In the genomic region with DNA sequence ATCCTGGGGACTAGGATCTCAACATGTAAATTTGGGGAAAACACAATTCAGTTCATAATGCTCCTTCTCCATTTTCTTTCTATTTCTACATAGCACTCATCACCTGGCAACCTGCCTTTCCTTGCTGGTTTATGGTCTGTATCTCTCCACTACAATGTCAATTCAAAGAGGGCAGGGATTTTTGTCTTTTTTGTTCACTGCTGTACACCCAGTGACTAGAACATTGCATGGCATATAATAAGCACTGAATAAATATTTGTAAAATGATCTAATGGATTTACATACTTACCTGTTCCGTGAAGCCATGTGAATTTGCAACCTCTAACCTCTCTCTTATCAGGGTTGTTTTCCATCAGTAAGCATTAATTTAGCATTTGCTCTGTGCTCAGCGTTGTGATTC, we compare ENCODE assay signal across 22 cellular contexts. TPM values are rescaled to one million over a fixed set of nuclear protein-coding genes. Genes with fewer than 3 reads are reported as not detected.
"Had no signal": no experiment of that assay in that cellular context is flagged by ENCODE, and none has a peak within 500 bp of the region (broad histone marks: within the 10 kb centered on the region; RNA-seq: fewer than 3 reads in every experiment).

No MANE protein-coding gene starts in this region.

- H3K27ac ChIP-seq: epithelial cell of prostate, esophagus squamous epithelium, gastroesophageal sphincter, neutrophil, psoas muscle, sigmoid colon, skin epidermis, testis, tibial nerve, upper lobe of right lung, vagina had no signal

- ATAC-seq: effector memory CD8-positive, alpha-beta T cell; gastroesophageal sphincter; left cardiac atrium; naive thymus-derived CD8-positive, alpha-beta T cell; psoas muscle; stimulated activated naive B cell treated with anti-CD40 and anti-IgM and Interleukin-4, amounts not matched to agents 10 μg/mL and 1 μg/mL and 100 μg/mL, for 72 hours; stimulated activated naive CD8-positive, alpha-beta T cell treated with anti-CD3 and anti-CD28 coated beads, Interleukin-15, amount 100 ng/mL, for 72 hours; upper lobe of right lung had no signal

- H3K36me3 ChIP-seq: neutrophil, sigmoid colon, upper lobe of right lung, vagina had no signal

- H3K4me1 ChIP-seq: esophagus squamous epithelium, gastroesophageal sphincter, psoas muscle, sigmoid colon, testis, tibial nerve, upper lobe of right lung, vagina had no signal

- H3K4me3 ChIP-seq: esophagus squamous epithelium, gastroesophageal sphincter, psoas muscle, sigmoid colon, skin epidermis, testis, tibial nerve, upper lobe of right lung, vagina had no signal

- DNase-seq: effector memory CD8-positive, alpha-beta T cell; esophagus squamous epithelium; foreskin fibroblast; kidney; left cardiac atrium; mesendoderm; naive thymus-derived CD8-positive, alpha-beta T cell; psoas muscle; retina; sigmoid colon; stimulated activated CD4-positive, alpha-beta T cell treated with anti-CD3 and anti-CD28 coated beads, Interleukin-2, amount 100 ng/mL, for 24 hours; stimulated activated CD4-positive, alpha-beta T cell treated with anti-CD3 and anti-CD28 coated beads, Interleukin-4, amount 100 ng/mL, for 4 hours; stimulated activated naive B cell treated with anti-CD40 and anti-IgM and Interleukin-4, amounts not matched to agents 10 μg/mL and 1 μg/mL and 100 μg/mL, for 72 hours; stimulated activated naive CD8-positive, alpha-beta T cell treated with anti-CD3 and anti-CD28 coated beads, Interleukin-15, amount 100 ng/mL, for 72 hours; testis; upper lobe of right lung had no signal

- H3K9me3 ChIP-seq: esophagus squamous epithelium, gastroesophageal sphincter, neutrophil, psoas muscle, sigmoid colon, testis, tibial nerve, upper lobe of right lung, vagina had no signal

- H3K27me3 ChIP-seq: esophagus squamous epithelium, gastroesophageal sphincter, testis, tibial nerve, upper lobe of right lung, vagina had no signal

RNA-seq across cellular contexts. Expression of a gene that starts 27.4 kb away (rescaled TPM):
- total RNA-seq: naive thymus-derived CD8-positive, alpha-beta T cell had no signal
- polyA plus RNA-seq: naive thymus-derived CD8-positive, alpha-beta T cell had no signal
